Comparison of ENCODE assay signal across 28 cellular contexts in genomic region chr10:1423676-1424253, GRCh38.
"Had no signal": no experiment of that assay in that cellular context is flagged by ENCODE, and none has a peak within 500 bp of the region (broad histone marks: within the 10 kb centered on the region; RNA-seq: fewer than 3 reads in every experiment).

No MANE protein-coding gene starts in this region.

- H3K27ac Mint-ChIP-seq: effector memory CD8-positive, alpha-beta T cell; natural killer cell; progenitor cell of endocrine pancreas; type B pancreatic cell had no signal

- H3K4me3 Mint-ChIP-seq: effector memory CD8-positive, alpha-beta T cell; natural killer cell; neural crest cell; type B pancreatic cell had no signal

- H3K79me2 ChIP-seq: parathyroid adenoma had no signal

- H3K4me3 ChIP-seq: esophagus squamous epithelium, heart right ventricle, left lung, smooth muscle cell, stomach, thyroid gland had no signal

- H2AFZ ChIP-seq: parathyroid adenoma had no signal

- ATAC-seq: effector memory CD8-positive, alpha-beta T cell; heart right ventricle; left cardiac atrium; left lung; natural killer cell; sciatic nerve had no signal

- H3K9ac ChIP-seq: parathyroid adenoma had no signal

- H3K36me3 Mint-ChIP-seq: natural killer cell, type B pancreatic cell had no signal

- H3K36me3 ChIP-seq: esophagus squamous epithelium, heart right ventricle, left lung, neutrophil, stomach, thyroid gland had no signal

- H3K4me2 ChIP-seq: smooth muscle cell had no signal

- H3K9me3 ChIP-seq: esophagus squamous epithelium, heart right ventricle, left lung, neutrophil, stomach, thyroid gland had no signal

- H3K9me3 Mint-ChIP-seq: effector memory CD8-positive, alpha-beta T cell; natural killer cell; neural crest cell; type B pancreatic cell had no signal

- H3K27me3 ChIP-seq: thyroid gland had no signal

- DNase-seq: cortex of kidney; effector memory CD8-positive, alpha-beta T cell; erythroblast; esophagus squamous epithelium; foreskin melanocyte; glutamatergic neuron; heart right ventricle; hippocampal formation; left cardiac atrium; left lung; natural killer cell; stimulated activated CD4-positive, alpha-beta T cell treated with anti-CD3 and anti-CD28 coated beads, Interleukin-12 subunit alpha, Interleukin-12 subunit beta, amount 100 ng/mL, for 4 hours; stimulated activated CD4-positive, alpha-beta T cell treated with anti-CD3 and anti-CD28 coated beads, Interleukin-1b, Interleukin-23, amount 100 ng/mL, for 48 hours; stimulated activated CD4-positive, alpha-beta T cell treated with anti-CD3 and anti-CD28 coated beads, Interleukin-4, amount 100 ng/mL, for 1 hour; stimulated activated CD8-positive, alpha-beta memory T cell treated with anti-CD3 and anti-CD28 coated beads, Interleukin-4, amount 100 ng/mL, for 48 hours; stimulated activated naive CD4-positive, alpha-beta T cell treated with Interleukin-2 at 50 U/mL for 16 hours; stomach; thyroid gland had no signal

- H3K4me1 ChIP-seq: thyroid gland had no signal

- H3K27ac ChIP-seq: esophagus squamous epithelium, heart right ventricle, left lung, neutrophil, parathyroid adenoma, stomach, thyroid gland had no signal

- FAIRE-seq: endometrium, islet of Langerhans, urothelium cell line had no signal

- H3K27me3 Mint-ChIP-seq: progenitor cell of endocrine pancreas had no signal
